Comparison of ENCODE assay signal across 1 cellular context in the genomic region with DNA sequence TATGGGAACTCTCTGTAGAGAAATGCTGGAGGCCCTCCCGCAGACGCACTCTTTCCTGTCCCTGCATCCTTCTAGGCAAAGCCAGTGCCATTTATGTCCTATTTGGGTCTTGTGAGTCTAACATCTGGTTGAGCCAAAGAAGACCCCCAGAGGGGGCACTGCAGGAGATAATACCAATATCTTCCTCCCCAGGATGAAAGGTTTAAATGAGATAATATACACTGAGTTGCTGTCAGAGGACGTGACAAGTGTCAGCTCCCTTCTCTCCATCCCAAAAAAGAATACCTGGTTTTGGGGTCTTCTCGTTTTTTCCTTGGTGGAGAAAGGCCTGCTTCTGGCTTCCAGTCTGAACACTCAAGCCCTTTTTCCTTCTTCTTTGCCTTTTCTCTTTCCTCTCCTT.
TF ChIP-seq lines count a peak whose summit lies in the region.

No MANE protein-coding gene starts in this region.

TF ChIP-seq in HepG2, 621 proteins besides CTCF, POLR2A, EP300 and RAD21:
- TF ChIP-seq, protein P1, sequence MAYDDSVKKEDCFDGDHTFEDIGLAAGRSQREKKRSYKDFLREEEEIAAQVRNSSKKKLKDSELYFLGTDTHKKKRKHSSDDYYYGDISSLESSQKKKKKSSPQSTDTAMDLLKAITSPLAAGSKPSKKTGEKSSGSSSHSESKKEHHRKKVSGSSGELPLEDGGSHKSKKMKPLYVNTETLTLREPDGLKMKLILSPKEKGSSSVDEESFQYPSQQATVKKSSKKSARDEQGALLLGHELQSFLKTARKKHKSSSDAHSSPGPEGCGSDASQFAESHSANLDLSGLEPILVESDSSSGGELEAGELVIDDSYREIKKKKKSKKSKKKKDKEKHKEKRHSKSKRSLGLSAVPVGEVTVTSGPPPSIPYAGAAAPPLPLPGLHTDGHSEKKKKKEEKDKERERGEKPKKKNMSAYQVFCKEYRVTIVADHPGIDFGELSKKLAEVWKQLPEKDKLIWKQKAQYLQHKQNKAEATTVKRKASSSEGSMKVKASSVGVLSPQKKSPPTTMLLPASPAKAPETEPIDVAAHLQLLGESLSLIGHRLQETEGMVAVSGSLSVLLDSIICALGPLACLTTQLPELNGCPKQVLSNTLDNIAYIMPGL (CRISPR knock-in tag; IDR thresholded peaks at IDR 0.05; ENCODE audit: borderline replicate concordance in 1 of 2, low read depth in 1 of 2), result no peak
- TF ChIP-seq RCOR2 (CRISPR knock-in tag; IDR thresholded peaks at IDR 0.05), result no peak
- TF ChIP-seq BRD4 (CRISPR knock-in tag; IDR thresholded peaks at IDR 0.05), result no peak
- TF ChIP-seq CREB1 (IDR thresholded peaks at IDR 0.05), result no peak
- no peak for TF ChIP-seq CREB1 (CRISPR knock-in tag; IDR thresholded peaks at IDR 0.05)
- TF ChIP-seq, protein P2, sequence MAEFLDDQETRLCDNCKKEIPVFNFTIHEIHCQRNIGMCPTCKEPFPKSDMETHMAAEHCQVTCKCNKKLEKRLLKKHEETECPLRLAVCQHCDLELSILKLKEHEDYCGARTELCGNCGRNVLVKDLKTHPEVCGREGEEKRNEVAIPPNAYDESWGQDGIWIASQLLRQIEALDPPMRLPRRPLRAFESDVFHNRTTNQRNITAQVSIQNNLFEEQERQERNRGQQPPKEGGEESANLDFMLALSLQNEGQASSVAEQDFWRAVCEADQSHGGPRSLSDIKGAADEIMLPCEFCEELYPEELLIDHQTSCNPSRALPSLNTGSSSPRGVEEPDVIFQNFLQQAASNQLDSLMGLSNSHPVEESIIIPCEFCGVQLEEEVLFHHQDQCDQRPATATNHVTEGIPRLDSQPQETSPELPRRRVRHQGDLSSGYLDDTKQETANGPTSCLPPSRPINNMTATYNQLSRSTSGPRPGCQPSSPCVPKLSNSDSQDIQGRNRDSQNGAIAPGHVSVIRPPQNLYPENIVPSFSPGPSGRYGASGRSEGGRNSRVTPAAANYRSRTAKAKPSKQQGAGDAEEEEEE (CRISPR knock-in tag; IDR thresholded peaks at IDR 0.05; ENCODE audit: borderline replicate concordance), result no peak
- no peak for TF ChIP-seq ZNF432 (CRISPR knock-in tag; IDR thresholded peaks at IDR 0.05; ENCODE audit: borderline replicate concordance)
